Comparison of ENCODE assay signal across 1 cellular context in the genomic region with DNA sequence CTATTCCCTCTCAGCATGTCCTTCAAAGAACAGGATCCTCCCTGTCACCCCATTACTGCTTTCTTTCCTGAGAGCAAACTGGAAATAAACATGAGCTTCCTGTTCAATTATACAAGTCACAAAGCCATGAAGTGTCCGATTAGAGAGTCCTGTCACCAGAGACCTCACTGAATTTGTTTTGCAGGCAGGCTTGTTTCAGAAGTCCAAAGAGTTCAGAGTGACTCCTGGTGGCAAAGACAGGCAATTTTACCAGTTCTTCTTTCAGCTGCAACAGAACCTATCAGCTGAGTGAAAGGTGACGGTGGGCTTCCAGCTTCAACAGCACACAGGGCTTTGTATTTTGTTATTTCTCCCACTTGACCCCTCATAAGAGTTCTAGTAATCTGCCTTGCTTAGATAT.
TF ChIP-seq lines count a peak whose summit lies in the region.

No MANE protein-coding gene starts in this region.

TF ChIP-seq in HCT116, 20 proteins besides CTCF, POLR2A, EP300 and RAD21 (continued from another document):
- TF ChIP-seq, protein P1, sequence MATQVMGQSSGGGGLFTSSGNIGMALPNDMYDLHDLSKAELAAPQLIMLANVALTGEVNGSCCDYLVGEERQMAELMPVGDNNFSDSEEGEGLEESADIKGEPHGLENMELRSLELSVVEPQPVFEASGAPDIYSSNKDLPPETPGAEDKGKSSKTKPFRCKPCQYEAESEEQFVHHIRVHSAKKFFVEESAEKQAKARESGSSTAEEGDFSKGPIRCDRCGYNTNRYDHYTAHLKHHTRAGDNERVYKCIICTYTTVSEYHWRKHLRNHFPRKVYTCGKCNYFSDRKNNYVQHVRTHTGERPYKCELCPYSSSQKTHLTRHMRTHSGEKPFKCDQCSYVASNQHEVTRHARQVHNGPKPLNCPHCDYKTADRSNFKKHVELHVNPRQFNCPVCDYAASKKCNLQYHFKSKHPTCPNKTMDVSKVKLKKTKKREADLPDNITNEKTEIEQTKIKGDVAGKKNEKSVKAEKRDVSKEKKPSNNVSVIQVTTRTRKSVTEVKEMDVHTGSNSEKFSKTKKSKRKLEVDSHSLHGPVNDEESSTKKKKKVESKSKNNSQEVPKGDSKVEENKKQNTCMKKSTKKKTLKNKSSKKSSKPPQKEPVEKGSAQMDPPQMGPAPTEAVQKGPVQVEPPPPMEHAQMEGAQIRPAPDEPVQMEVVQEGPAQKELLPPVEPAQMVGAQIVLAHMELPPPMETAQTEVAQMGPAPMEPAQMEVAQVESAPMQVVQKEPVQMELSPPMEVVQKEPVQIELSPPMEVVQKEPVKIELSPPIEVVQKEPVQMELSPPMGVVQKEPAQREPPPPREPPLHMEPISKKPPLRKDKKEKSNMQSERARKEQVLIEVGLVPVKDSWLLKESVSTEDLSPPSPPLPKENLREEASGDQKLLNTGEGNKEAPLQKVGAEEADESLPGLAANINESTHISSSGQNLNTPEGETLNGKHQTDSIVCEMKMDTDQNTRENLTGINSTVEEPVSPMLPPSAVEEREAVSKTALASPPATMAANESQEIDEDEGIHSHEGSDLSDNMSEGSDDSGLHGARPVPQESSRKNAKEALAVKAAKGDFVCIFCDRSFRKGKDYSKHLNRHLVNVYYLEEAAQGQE (IDR thresholded peaks at IDR 0.05; ENCODE audit: low read depth), result no peak
- TF ChIP-seq EZH2phosphoT487 (IDR thresholded peaks at IDR 0.05; ENCODE audit: borderline replicate concordance) (no peak), ZFX (IDR thresholded peaks at IDR 0.05) (no peak), TCF7L2 (IDR thresholded peaks at IDR 0.05; ENCODE audit: borderline replicate concordance, extremely low read depth, insufficient read depth, insufficient read length) (no peak), ELF1 (IDR thresholded peaks at IDR 0.05; ENCODE audit: borderline replicate concordance, low read depth) (no peak)
- TF ChIP-seq, protein P2, sequence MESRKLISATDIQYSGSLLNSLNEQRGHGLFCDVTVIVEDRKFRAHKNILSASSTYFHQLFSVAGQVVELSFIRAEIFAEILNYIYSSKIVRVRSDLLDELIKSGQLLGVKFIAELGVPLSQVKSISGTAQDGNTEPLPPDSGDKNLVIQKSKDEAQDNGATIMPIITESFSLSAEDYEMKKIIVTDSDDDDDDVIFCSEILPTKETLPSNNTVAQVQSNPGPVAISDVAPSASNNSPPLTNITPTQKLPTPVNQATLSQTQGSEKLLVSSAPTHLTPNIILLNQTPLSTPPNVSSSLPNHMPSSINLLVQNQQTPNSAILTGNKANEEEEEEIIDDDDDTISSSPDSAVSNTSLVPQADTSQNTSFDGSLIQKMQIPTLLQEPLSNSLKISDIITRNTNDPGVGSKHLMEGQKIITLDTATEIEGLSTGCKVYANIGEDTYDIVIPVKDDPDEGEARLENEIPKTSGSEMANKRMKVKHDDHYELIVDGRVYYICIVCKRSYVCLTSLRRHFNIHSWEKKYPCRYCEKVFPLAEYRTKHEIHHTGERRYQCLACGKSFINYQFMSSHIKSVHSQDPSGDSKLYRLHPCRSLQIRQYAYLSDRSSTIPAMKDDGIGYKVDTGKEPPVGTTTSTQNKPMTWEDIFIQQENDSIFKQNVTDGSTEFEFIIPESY (IDR thresholded peaks at IDR 0.05; ENCODE audit: extremely low read depth, insufficient replicate concordance, low read length), result no peak
